Comparison of ENCODE assay signal across 8 cellular contexts in the genomic region with DNA sequence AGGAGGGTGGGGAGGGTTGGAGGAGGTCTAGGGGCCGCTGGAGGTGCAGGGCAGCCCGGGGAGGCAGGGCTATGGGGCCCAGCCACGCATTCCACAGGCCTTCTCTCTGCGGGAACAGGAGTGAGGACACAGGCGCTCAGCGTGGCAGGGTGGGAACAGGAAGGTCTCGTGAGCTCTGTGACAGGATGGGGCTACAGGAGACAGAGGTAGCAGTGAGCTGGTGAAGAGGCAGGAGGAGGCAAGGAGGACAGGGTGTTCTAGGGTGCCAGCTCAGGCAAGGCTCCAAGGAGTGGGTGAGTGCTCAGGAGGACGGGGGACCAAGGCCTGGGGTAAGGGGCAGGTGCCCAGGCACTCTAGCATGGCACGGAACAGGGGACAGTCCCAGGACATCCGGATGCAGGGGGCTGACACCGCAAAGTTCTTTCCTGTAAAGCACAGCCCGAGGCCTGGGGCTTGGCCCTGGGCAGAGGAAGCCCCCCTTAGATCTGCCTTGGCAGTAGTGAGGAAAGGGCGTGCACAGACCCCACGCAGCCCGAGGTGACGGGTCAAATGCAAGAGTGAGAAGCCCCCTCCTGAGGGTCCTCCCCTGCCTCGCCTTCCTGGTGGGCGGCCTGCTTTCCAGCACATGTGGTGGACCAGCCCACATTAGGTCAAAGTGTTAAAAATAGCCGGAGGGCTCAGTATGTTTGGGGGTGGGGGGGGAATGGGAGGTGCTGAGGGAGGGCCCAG. TPM values are rescaled to one million over a fixed set of nuclear protein-coding genes. Genes with fewer than 3 reads are reported as not detected.
DNase-seq lines count a peak whose midpoint lies in the region; ATAC-seq and TF ChIP-seq lines count a peak whose summit lies in the region.

No MANE protein-coding gene starts in this region.

- ATAC-seq in stimulated activated effector memory CD8-positive, alpha-beta T cell treated with anti-CD3 and anti-CD28 coated beads, Interleukin-12 subunit alpha, Interleukin-12 subunit beta, amount 100 ng/mL, for 72 hours: no peak
- ATAC-seq in HG03521 (IDR thresholded peaks at IDR 0.05; ENCODE audit: unreplicated experiment): no peak
- ATAC-seq in HG02970 (IDR thresholded peaks at IDR 0.05; ENCODE audit: low FRiP score, unreplicated experiment): no peak

- H3K4me3 Mint-ChIP-seq in stimulated activated effector memory CD8-positive, alpha-beta T cell treated with anti-CD3 and anti-CD28 coated beads, Interleukin-12 subunit alpha, Interleukin-12 subunit beta, amount 100 ng/mL, for 72 hours: peak overlapping the region; percentile 96

- peak overlapping the region; percentile 97 for H3K4me2 ChIP-seq in OCI-LY1 (ENCODE audit: low read length)

- TF ChIP-seq CTCF in OCI-LY1 (IDR thresholded peaks at IDR 0.05; ENCODE audit: low read length): no peak
- TF ChIP-seq CTCF in breast epithelium (IDR thresholded peaks at IDR 0.05): no peak

- H3K27ac ChIP-seq in OCI-LY1 (ENCODE audit: low read depth, low read length, poor library complexity, severe bottlenecking) (peak overlapping the region; percentile 99), breast epithelium (peak overlapping the region; percentile 100), layer of hippocampus (ENCODE audit: low read depth, low read length) (peak overlapping the region; percentile 100)

- intact Hi-C loops in breast epithelium (cut with DNase I; ENCODE audit: low total_unique reads): loop anchor here (1.0 to 5.0 kb wide), 2 partner anchors 36 to 93 kb away; a partner anchor contains a TSS

- no peak for TF ChIP-seq POLR2A in breast epithelium (IDR thresholded peaks at IDR 0.05)

- H3K9ac ChIP-seq in OCI-LY1 (ENCODE audit: low read length): peak overlapping the region; percentile 99

- H3K27ac Mint-ChIP-seq in stimulated activated effector memory CD8-positive, alpha-beta T cell treated with anti-CD3 and anti-CD28 coated beads, Interleukin-12 subunit alpha, Interleukin-12 subunit beta, amount 100 ng/mL, for 72 hours: peak overlapping the region; percentile 100

- no peak overlapping the region for H2AFZ ChIP-seq in OCI-LY1 (ENCODE audit: low read length)

- peaks cover 7% of the 10 kb centered on the region for H3K79me2 ChIP-seq in OCI-LY1 (ENCODE audit: insufficient read depth, low read length)

- peaks cover 87% of the 10 kb centered on the region for H3K4me1 ChIP-seq in OCI-LY1 (ENCODE audit: insufficient read depth, low read length, severe bottlenecking)
- peaks cover 26 to 30% of the 10 kb centered on the region in 2 donors for H3K4me1 ChIP-seq in breast epithelium

- no peaks in the 10 kb centered on the region for H4K20me1 ChIP-seq in OCI-LY1 (ENCODE audit: insufficient read depth, low read length)

- H3K36me3 ChIP-seq in OCI-LY1 (ENCODE audit: insufficient read depth, low read length): peaks cover 13% of the 10 kb centered on the region; the same call in 1 of the 2 replicates
- no peaks in the 10 kb centered on the region for H3K36me3 ChIP-seq in breast epithelium

- 0 out of 2 replicates have a peak, but pooled peaks cover 5% of the 10 kb centered on the region for H3F3A ChIP-seq in OCI-LY1 (ENCODE audit: insufficient read depth, low read length)

- no peaks in the 10 kb centered on the region for H3K9me3 Mint-ChIP-seq in stimulated activated effector memory CD8-positive, alpha-beta T cell treated with anti-CD3 and anti-CD28 coated beads, Interleukin-12 subunit alpha, Interleukin-12 subunit beta, amount 100 ng/mL, for 72 hours

- H3K4me3 ChIP-seq in OCI-LY1 (ENCODE audit: low read depth, low read length, poor library complexity, severe bottlenecking) (peak overlapping the region; percentile 63), breast epithelium (peak overlapping the region; percentile 93 to 96 (median 95))

- no peaks in the 10 kb centered on the region for H3K9me3 ChIP-seq in OCI-LY1 (ENCODE audit: low read length)
- no peaks in the 10 kb centered on the region for H3K9me3 ChIP-seq in breast epithelium

- H3K9me2 ChIP-seq in OCI-LY1 (ENCODE audit: low read depth, low read length): no peaks in the 10 kb centered on the region

- H3K4me1 Mint-ChIP-seq in stimulated activated effector memory CD8-positive, alpha-beta T cell treated with anti-CD3 and anti-CD28 coated beads, Interleukin-12 subunit alpha, Interleukin-12 subunit beta, amount 100 ng/mL, for 72 hours: peaks cover 55% of the 10 kb centered on the region

- H3K27me3 ChIP-seq in OCI-LY1 (ENCODE audit: insufficient read depth, low read length) (no peaks in the 10 kb centered on the region), breast epithelium (no peaks in the 10 kb centered on the region), layer of hippocampus (ENCODE audit: control insufficient read depth, insufficient read depth, low read length) (no peaks in the 10 kb centered on the region)

- peaks cover 83% of the 10 kb centered on the region for H3K36me3 Mint-ChIP-seq in stimulated activated effector memory CD8-positive, alpha-beta T cell treated with anti-CD3 and anti-CD28 coated beads, Interleukin-12 subunit alpha, Interleukin-12 subunit beta, amount 100 ng/mL, for 72 hours

- DNase-seq in CMK (ENCODE audit: low read depth) (peak; percentile 81), breast epithelium (ENCODE audit: low spot score in 2 of 2) (peak in 1 of 2 donors; percentile 58), NCI-H526 treated with DMSO at 0.1 percent for 48 hours (lab: John Stamatoyannopoulos, UW) (no peak)
- DNase-seq in stimulated activated effector memory CD8-positive, alpha-beta T cell treated with anti-CD3 and anti-CD28 coated beads, Interleukin-12 subunit alpha, Interleukin-12 subunit beta, amount 100 ng/mL, for 72 hours (ENCODE audit: low spot score in 2 of 2): peak in 1 of 2 donors; percentile 83

RNA-seq across cellular contexts. Expression of a gene that starts 4.7 kb away (rescaled TPM):
- 100 to 1,000 TPM; 323 to 391 (median 351) TPM for total RNA-seq in breast epithelium

RNA-seq across cellular contexts. Expression of a gene that starts 31.4 kb away (rescaled TPM):
- 10 to 100 TPM; 22.9 to 57.0 (median 49.0) TPM for total RNA-seq in breast epithelium

RNA-seq across cellular contexts. Expression of a gene that starts 35.4 kb away (rescaled TPM):
- 1 to 10 TPM; 5.4 to 9.1 (median 6.6) TPM for total RNA-seq in breast epithelium
